Comparison of ENCODE assay signal across 1 cellular context in the genomic region with DNA sequence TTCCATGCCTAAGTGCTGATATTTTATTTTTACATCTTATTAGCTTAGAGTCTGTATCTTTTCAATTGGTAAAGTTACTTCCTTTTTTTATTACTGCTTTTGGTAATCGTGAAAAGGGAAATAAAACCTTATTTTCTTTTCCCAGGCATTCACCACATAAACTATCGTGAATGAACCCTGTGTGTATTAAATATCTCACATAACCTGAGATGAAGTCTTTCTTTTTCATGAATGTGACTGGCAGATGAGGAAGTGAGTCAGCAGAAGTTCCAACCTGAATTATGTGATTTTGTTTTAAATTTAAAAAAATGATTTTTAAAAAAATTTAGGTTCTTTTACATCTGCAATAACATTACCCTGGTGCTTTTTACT.
TF ChIP-seq lines count a peak whose summit lies in the region.

No MANE protein-coding gene starts in this region.

TF ChIP-seq in K562, 482 proteins besides CTCF, POLR2A, EP300 and RAD21 (continued from another document):
- peak; percentile 50; the same call in 1 of the 2 replicates for TF ChIP-seq MAFF (IDR thresholded peaks at IDR 0.05; ENCODE audit: low read length)
- peak; percentile 55; the same call in 1 of the 2 replicates for TF ChIP-seq MAFK (IDR thresholded peaks at IDR 0.05; ENCODE audit: low read length)
- peak; percentile 75 for TF ChIP-seq ZNF316 (IDR thresholded peaks at IDR 0.05)
- peak; percentile 74 for TF ChIP-seq C11orf30 (IDR thresholded peaks at IDR 0.05; ENCODE audit: low read depth)
- TF ChIP-seq, protein P1, sequence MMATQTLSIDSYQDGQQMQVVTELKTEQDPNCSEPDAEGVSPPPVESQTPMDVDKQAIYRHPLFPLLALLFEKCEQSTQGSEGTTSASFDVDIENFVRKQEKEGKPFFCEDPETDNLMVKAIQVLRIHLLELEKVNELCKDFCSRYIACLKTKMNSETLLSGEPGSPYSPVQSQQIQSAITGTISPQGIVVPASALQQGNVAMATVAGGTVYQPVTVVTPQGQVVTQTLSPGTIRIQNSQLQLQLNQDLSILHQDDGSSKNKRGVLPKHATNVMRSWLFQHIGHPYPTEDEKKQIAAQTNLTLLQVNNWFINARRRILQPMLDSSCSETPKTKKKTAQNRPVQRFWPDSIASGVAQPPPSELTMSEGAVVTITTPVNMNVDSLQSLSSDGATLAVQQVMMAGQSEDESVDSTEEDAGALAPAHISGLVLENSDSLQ (IDR thresholded peaks at IDR 0.05): peak; percentile 73
- TF ChIP-seq, protein P2, sequence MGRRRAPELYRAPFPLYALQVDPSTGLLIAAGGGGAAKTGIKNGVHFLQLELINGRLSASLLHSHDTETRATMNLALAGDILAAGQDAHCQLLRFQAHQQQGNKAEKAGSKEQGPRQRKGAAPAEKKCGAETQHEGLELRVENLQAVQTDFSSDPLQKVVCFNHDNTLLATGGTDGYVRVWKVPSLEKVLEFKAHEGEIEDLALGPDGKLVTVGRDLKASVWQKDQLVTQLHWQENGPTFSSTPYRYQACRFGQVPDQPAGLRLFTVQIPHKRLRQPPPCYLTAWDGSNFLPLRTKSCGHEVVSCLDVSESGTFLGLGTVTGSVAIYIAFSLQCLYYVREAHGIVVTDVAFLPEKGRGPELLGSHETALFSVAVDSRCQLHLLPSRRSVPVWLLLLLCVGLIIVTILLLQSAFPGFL (CRISPR knock-in tag; IDR thresholded peaks at IDR 0.05): no peak
